Comparison of ENCODE assay signal across 23 cellular contexts in genomic region chr18:33757037-33757436, GRCh38.
DNase-seq lines count a peak whose midpoint lies in the region; TF ChIP-seq lines count a peak whose summit lies in the region.
"Had no signal": no experiment of that assay in that cellular context is flagged by ENCODE, and none has a peak within 500 bp of the region (broad histone marks: within the 10 kb centered on the region; RNA-seq: fewer than 3 reads in every experiment).

No MANE protein-coding gene starts in this region.

- no peaks in the 10 kb centered on the region for H3K36me3 ChIP-seq in fibroblast of lung (ENCODE audit: control insufficient read depth, insufficient read depth, low read length)
- H3K36me3 ChIP-seq in transverse colon: no peaks in the 10 kb centered on the region
- H3K36me3 ChIP-seq: BLaER1 treated with 17β-estradiol and CSF1 and Interleukin-3, amounts not matched to agents 10 nM and 100 nM; HAP-1; stomach; upper lobe of left lung had no signal

- no peak for TF ChIP-seq POLR2A in transverse colon (IDR thresholded peaks at IDR 0.05)

- no peak overlapping the region for H2AFZ ChIP-seq in fibroblast of lung (ENCODE audit: low read length)

- H3K4me3 ChIP-seq in fibroblast of lung (replicated peaks in 1 of 4; ENCODE audit: control extremely low read depth in 1 of 4, insufficient read depth in 1 of 4, low read depth in 3 of 4, low read length in 4 of 4) (no peak overlapping the region), transverse colon (no peak overlapping the region)
- H3K4me3 ChIP-seq: BLaER1 treated with 17β-estradiol and CSF1 and Interleukin-3, amounts not matched to agents 10 nM and 100 nM; HAP-1; SK-N-MC; stomach; upper lobe of left lung had no signal

- DNase-seq in NCI-H1092 (lab: John Stamatoyannopoulos, UW) (peak; percentile 46), NCI-H1092 treated with DMSO at 0.1 percent for 48 hours (lab: John Stamatoyannopoulos, UW) (no peak), NCI-H524 (lab: John Stamatoyannopoulos, UW) (peak; percentile 18 to 61), fibroblast of lung (ENCODE audit: low read depth in 2 of 2) (peak; percentile 44 to 79), superior temporal gyrus (ENCODE audit: extremely low spot score) (peak; percentile 47), transverse colon (no peak), ureter (ENCODE audit: low spot score) (no peak)
- no peak for DNase-seq in activated naive CD4-positive, alpha-beta T cell treated with Interleukin-2 at 50 U/mL for 16 hours
- DNase-seq: 8988T; activated CD4-positive, CD25-positive, alpha-beta regulatory T cell treated with anti-CD3 and anti-CD28 coated beads, Interleukin-2, amount 50 U/mL, for 72 hours; activated T-cell treated with anti-CD3 and anti-CD28 coated beads, Interleukin-2, amount 50 U/mL, for 48 hours; left cardiac atrium; midbrain; NCI-H2081 treated with DMSO at 0.1 percent for 48 hours; nephron progenitor cell; posterior cingulate gyrus; stimulated activated CD4-positive, alpha-beta T cell treated with anti-CD3 and anti-CD28 coated beads, Interleukin-4, amount 100 ng/mL, for 1 hour; stomach; T1000; upper lobe of left lung had no signal

- H3K9me3 ChIP-seq in fibroblast of lung (ENCODE audit: control insufficient read depth, insufficient read depth, low read depth, low read length): no peaks in the 10 kb centered on the region
- H3K9me3 ChIP-seq in transverse colon: no peaks in the 10 kb centered on the region
- H3K9me3 ChIP-seq: BLaER1 treated with 17β-estradiol and CSF1 and Interleukin-3, amounts not matched to agents 10 nM and 100 nM; HAP-1; stomach; upper lobe of left lung had no signal

- H3K9ac ChIP-seq in fibroblast of lung (ENCODE audit: insufficient read depth, low read length): no peak overlapping the region
- H3K9ac ChIP-seq: BLaER1 treated with 17β-estradiol and CSF1 and Interleukin-3, amounts not matched to agents 10 nM and 100 nM had no signal

- no peaks in the 10 kb centered on the region for H3K4me1 ChIP-seq in fibroblast of lung (ENCODE audit: control insufficient read depth, extremely low read depth, insufficient read depth, low read length)
- H3K4me1 ChIP-seq in transverse colon: peaks cover 0 to 6% (median 0%) of the 10 kb centered on the region in 4 donors
- H3K4me1 ChIP-seq: HAP-1, upper lobe of left lung had no signal

- 63 to 71% methylated on average over 1 of the region's 1 CpG for WGBS in transverse colon (ENCODE audit: low coverage in 1 of 2), 2 donors

- no peaks in the 10 kb centered on the region for H4K20me1 ChIP-seq in fibroblast of lung (ENCODE audit: control insufficient read depth, extremely low read depth, insufficient read depth, low read length)
- H4K20me1 ChIP-seq: BLaER1 treated with 17β-estradiol and CSF1 and Interleukin-3, amounts not matched to agents 10 nM and 100 nM had no signal

- TF ChIP-seq EP300 in transverse colon (IDR thresholded peaks at IDR 0.05; ENCODE audit: low read depth): no peak

- intact Hi-C loops in transverse colon (cut with DNase I; ENCODE audit: low total_unique reads): no loop called here

- no peaks in the 10 kb centered on the region for H3K27me3 ChIP-seq in fibroblast of lung (ENCODE audit: control insufficient read depth, insufficient read depth, low read length)
- H3K27me3 ChIP-seq in transverse colon: no peaks in the 10 kb centered on the region
- H3K27me3 ChIP-seq: BLaER1 treated with 17β-estradiol and CSF1 and Interleukin-3, amounts not matched to agents 10 nM and 100 nM; stomach; upper lobe of left lung had no signal

- no peak for TF ChIP-seq CTCF in fibroblast of lung (conservative IDR thresholded peaks at IDR 0.05 in 1 of 2, IDR thresholded peaks at IDR 0.05 in 1 of 2; ENCODE audit: low read depth in 1 of 2, low read length in 2 of 2)
- TF ChIP-seq CTCF in transverse colon (IDR thresholded peaks at IDR 0.05): no peak

- H3K79me2 ChIP-seq in fibroblast of lung (ENCODE audit: control insufficient read depth, insufficient read depth, low read length): no peaks in the 10 kb centered on the region

- no peak overlapping the region for H3K4me2 ChIP-seq in fibroblast of lung (ENCODE audit: extremely low read depth, insufficient read depth, low read length)
- H3K4me2 ChIP-seq: BLaER1 treated with 17β-estradiol and CSF1 and Interleukin-3, amounts not matched to agents 10 nM and 100 nM had no signal

- in situ Hi-C loops in transverse colon (cut with MboI; ENCODE audit: low pct_ligation_motif_present in 1 of 4, low pct_unique_long_range_greater_than_20kb in 1 of 4, low sequenced_read_pairs in 3 of 4): no loop called here

- peak overlapping the region; percentile 11 for H3K27ac ChIP-seq in fibroblast of lung (ENCODE audit: insufficient read depth, low read length)
- H3K27ac ChIP-seq in transverse colon: no peak overlapping the region
- H3K27ac ChIP-seq: BLaER1 treated with 17β-estradiol and CSF1 and Interleukin-3, amounts not matched to agents 10 nM and 100 nM; SK-N-MC; stomach; upper lobe of left lung had no signal

Comparison
In these comparisons a context has a peak if more than half of its experiments do, and no peak if none do; other contexts are left out.
1. DNase-seq: peak in NCI-H1092 (single experiment), NCI-H524 (2 of 2), fibroblast of lung (2 of 2) and superior temporal gyrus (single experiment); none in NCI-H1092 treated with DMSO at 0.1 percent for 48 hours (single experiment), transverse colon (single experiment), activated naive CD4-positive, alpha-beta T cell treated with Interleukin-2 at 50 U/mL for 16 hours (single experiment) and ureter (single experiment).